Comparison of ENCODE assay signal across 8 cellular contexts in the genomic region with DNA sequence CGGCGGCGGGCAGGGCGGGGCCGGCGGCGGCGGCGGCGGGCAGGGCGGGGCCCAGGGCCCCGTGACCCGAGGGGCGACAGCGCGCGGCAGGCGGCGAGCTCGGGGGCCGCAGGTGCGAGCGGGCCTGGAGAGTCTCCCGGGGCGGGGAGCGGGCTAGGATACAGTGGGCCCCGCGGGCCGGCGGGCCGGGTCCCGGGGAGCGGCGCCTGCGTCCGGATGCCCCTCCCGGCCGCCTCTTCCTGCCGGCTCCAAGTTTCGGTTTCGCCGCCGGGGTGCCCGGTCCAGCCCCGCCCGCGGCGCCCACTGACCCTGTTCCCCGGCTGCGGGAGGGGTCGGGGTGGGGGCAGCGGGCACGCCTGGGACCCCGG. TPM values are rescaled to one million over a fixed set of nuclear protein-coding genes. Genes with fewer than 3 reads are reported as not detected.
A peak's percentile ranks its signal among the peaks of the same experiment; 100 is the strongest.
DNase-seq lines count a peak whose midpoint lies in the region; FAIRE-seq and TF ChIP-seq lines count a peak whose summit lies in the region.

A gene (plus strand): TSS at position 62 of the 368 bp plus-strand sequence. CDS start 2,830 bp downstream, outside the sequence.

- peak within 1 kb of the TSS; percentile 96 for H3K9ac ChIP-seq in iPS-20b (ENCODE audit: low read depth, low read length)

- H3K27ac ChIP-seq in breast epithelium (peak within 1 kb of the TSS; percentile 95 to 99), iPS-20b (ENCODE audit: low read length) (peak within 1 kb of the TSS; percentile 79), small intestine (ENCODE audit: low read depth in 1 of 2, low read length in 1 of 2) (peak within 1 kb of the TSS; percentile 96)

- no peaks in the 10 kb centered on the region for H3K27me3 ChIP-seq in breast epithelium
- H3K27me3 ChIP-seq in iPS-20b (ENCODE audit: insufficient read depth, low read length) = no peaks in the 10 kb centered on the region
- no peaks in the 10 kb centered on the region for H3K27me3 ChIP-seq in small intestine (ENCODE audit: control insufficient read depth in 2 of 2, insufficient read depth in 2 of 2, low read length in 2 of 2)

- H3K36me3 ChIP-seq in breast epithelium (no peaks in the 10 kb centered on the region), iPS-20b (ENCODE audit: insufficient read depth, low read depth, low read length) (peaks cover 6% of the 10 kb centered on the region; the same call in 1 of the 2 replicates), small intestine (ENCODE audit: control insufficient read depth in 2 of 2, insufficient read depth in 2 of 2, low read length in 2 of 2) (no peaks in the 10 kb centered on the region)

- H3K4me1 ChIP-seq in breast epithelium (peaks cover 15 to 16% of the 10 kb centered on the region in 2 donors), iPS-20b (ENCODE audit: insufficient read depth, low read length) (peaks cover 19% of the 10 kb centered on the region), small intestine (ENCODE audit: control insufficient read depth in 2 of 2, insufficient read depth in 1 of 2, low read depth in 1 of 2, low read length in 1 of 2) (peaks cover 8 to 20% of the 10 kb centered on the region in 2 donors)

- no peak for TF ChIP-seq POLR2A in breast epithelium (IDR thresholded peaks at IDR 0.05)

- FAIRE-seq in small intestine (lab: Jason Lieb, UNC) = no peak

- H3K4me3 ChIP-seq in breast epithelium (peak within 1 kb of the TSS; percentile 92 to 99 (median 98)), iPS-20b (ENCODE audit: low read length) (peak within 1 kb of the TSS; percentile 91), small intestine (ENCODE audit: low read depth in 1 of 2, low read length in 2 of 2) (peak within 1 kb of the TSS; percentile 91 to 97)

- TF ChIP-seq CTCF in breast epithelium (IDR thresholded peaks at IDR 0.05) = no peak

- WGBS in small intestine, 3 donors = 0 to 1% (median 1%) methylated on average over 8 to 54 of the region's 54 CpGs

- H3K9me3 ChIP-seq in breast epithelium (no peaks in the 10 kb centered on the region), iPS-20b (ENCODE audit: insufficient read depth, low read depth, low read length) (no peaks in the 10 kb centered on the region), small intestine (ENCODE audit: control insufficient read depth, low read depth) (no peaks in the 10 kb centered on the region)

- intact Hi-C loops in T-helper 2 cell treated with Interferon-gamma antibody and Interleukin-4, amounts not matched to agents 100 ng/mL and 5 ng/mL, for 36 hours (cut with micrococcal nuclease) = no loop called here
- intact Hi-C loops in breast epithelium (cut with DNase I; ENCODE audit: low total_unique reads) = no loop called here

- DNase-seq in NK-92 treated with Interleukin-12 subunit alpha and Interleukin-12 subunit beta, amount 100 ng/mL, for 24 hours (lab: John Stamatoyannopoulos, UW) = peak; percentile 46
- DNase-seq in NK-92 (lab: John Stamatoyannopoulos, UW; ENCODE audit: unreplicated experiment) = no peak
- peak; percentile 35 for DNase-seq in HT-29 (ENCODE audit: low spot score)
- DNase-seq in breast epithelium (ENCODE audit: low spot score in 2 of 2) = no peak
- DNase-seq in small intestine = peak; percentile 68
- no peak for DNase-seq in DMS114 treated with DMSO at 0.1 percent for 48 hours (lab: John Stamatoyannopoulos, UW; ENCODE audit: unreplicated experiment)

RNA-seq across cellular contexts. Expression of the gene that starts here (rescaled TPM):
- total RNA-seq in HT-29 (2014; rRNA removed; shearing (Covaris generic)) = 49.5 and 70.5 TPM in 2 replicates
- 605 and 621 TPM in 2 replicates for total RNA-seq in T-helper 2 cell treated with Interferon-gamma antibody and Interleukin-4, amounts not matched to agents 100 ng/mL and 5 ng/mL, for 36 hours
- total RNA-seq in breast epithelium = 100 to 1,000 TPM in 2 of 3 donors, 10 to 100 TPM in 1; 96.0 to 111 (median 101) TPM
- 10 to 100 TPM; 35.4 to 54.3 (median 51.6) TPM for polyA plus RNA-seq in small intestine

Comparison
In these comparisons a context has a peak if more than half of its experiments do, and no peak if none do; other contexts are left out.
1. DNase-seq: peak in NK-92 treated with Interleukin-12 subunit alpha and Interleukin-12 subunit beta, amount 100 ng/mL, for 24 hours (single experiment), HT-29 (single experiment) and small intestine (single experiment); none in NK-92 (single experiment), breast epithelium (0 of 2) and DMS114 treated with DMSO at 0.1 percent for 48 hours (single experiment).
2. Peak in every context shown above with its lines, with median percentiles within 50 percentile points of each other: H3K27ac ChIP-seq and H3K4me3 ChIP-seq.